ENCODE assay signal across 8 cellular contexts in the genomic region with DNA sequence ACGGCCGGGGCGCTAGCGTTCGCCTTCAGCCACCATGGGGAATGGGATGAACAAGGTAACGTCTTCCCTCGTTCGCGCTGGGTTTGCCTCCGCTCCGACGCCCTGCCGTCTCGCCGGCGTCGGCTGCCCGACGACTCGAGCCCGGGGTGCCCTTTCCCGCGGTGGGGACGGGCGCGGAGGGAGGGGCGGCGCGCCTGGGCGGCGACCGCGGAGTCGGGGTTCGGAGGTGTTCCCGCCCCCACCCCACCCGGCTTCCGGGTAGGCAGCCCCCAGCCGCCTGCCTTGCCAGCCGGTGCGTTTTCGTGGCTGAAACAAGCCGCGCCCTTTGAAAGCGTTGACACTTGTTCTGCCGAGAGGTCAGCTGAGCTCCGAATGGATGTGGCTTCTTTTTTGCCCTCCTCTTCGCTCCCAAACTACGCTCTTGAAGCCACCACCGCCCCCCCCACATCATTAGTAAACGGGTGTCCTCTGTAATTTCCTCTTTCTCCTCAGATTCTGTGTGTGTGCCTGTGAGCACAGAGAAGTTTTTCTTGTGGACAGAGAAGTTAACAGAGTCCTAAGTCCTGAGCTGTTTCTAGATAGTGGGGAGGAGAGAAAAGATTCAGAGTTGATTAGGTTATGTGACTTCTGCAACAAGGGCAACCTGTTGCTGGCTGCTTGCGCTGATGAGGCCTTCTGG. TPM values are rescaled to one million over a fixed set of nuclear protein-coding genes. Genes with fewer than 3 reads are reported as not detected.
DNase-seq lines count a peak whose midpoint lies in the region; ATAC-seq lines count a peak whose summit lies in the region.

No MANE protein-coding gene starts in this region.

- 22 to 30% methylated on average over 51 to 52 of the region's 52 CpGs for WGBS in esophagus, 2 donors

- peak overlapping the region; percentile 94 for H3K27ac Mint-ChIP-seq in activated CD4-positive, alpha-beta memory T cell treated with anti-CD3 and anti-CD28 coated beads, Interleukin-2, amount 10 ng/mL, durations not matched to agents 7 days and 5 days
- peak overlapping the region; percentile 89 to 93 for H3K27ac Mint-ChIP-seq in natural killer cell treated with Interleukin-12 subunit alpha and Interleukin-12 subunit beta and Interleukin-15 and Interleukin-18, amount 100 ng/mL, for 72 hours

- peak; percentile 89 for DNase-seq in activated CD4-positive, alpha-beta memory T cell treated with anti-CD3 and anti-CD28 coated beads, Interleukin-2, amount 10 ng/mL, durations not matched to agents 7 days and 5 days
- peak; percentile 85 for DNase-seq in natural killer cell treated with Interleukin-12 subunit alpha and Interleukin-12 subunit beta and Interleukin-15 and Interleukin-18, amount 100 ng/mL, for 72 hours (ENCODE audit: low spot score)
- DNase-seq in SKM-1 treated with dmso at 0.1 percent for 144 hours (lab: John Stamatoyannopoulos, UW; ENCODE audit: unreplicated experiment), result no peak

- peaks cover 0 to 4% of the 10 kb centered on the region in 2 donors for H3K9me3 ChIP-seq in esophagus (ENCODE audit: control insufficient read depth in 2 of 2, insufficient read depth in 1 of 2, low read depth in 1 of 2, low read length in 1 of 2)
- H3K9me3 ChIP-seq in stomach smooth muscle (ENCODE audit: control insufficient read depth in 2 of 2, low read length in 2 of 2), result no peaks in the 10 kb centered on the region

- peaks cover 19% of the 10 kb centered on the region for H3K36me3 Mint-ChIP-seq in activated CD4-positive, alpha-beta memory T cell treated with anti-CD3 and anti-CD28 coated beads, Interleukin-2, amount 10 ng/mL, durations not matched to agents 7 days and 5 days (ENCODE audit: low read depth)
- peaks cover 8% of the 10 kb centered on the region for H3K36me3 Mint-ChIP-seq in natural killer cell treated with Interleukin-12 subunit alpha and Interleukin-12 subunit beta and Interleukin-15 and Interleukin-18, amount 100 ng/mL, for 72 hours

- H3K9ac ChIP-seq in stomach smooth muscle (ENCODE audit: low read length in 2 of 2), result peak overlapping the region; percentile 79 to 96

- H3K4me1 Mint-ChIP-seq in activated CD4-positive, alpha-beta memory T cell treated with anti-CD3 and anti-CD28 coated beads, Interleukin-2, amount 10 ng/mL, durations not matched to agents 7 days and 5 days, result peaks cover 54% of the 10 kb centered on the region
- H3K4me1 Mint-ChIP-seq in natural killer cell treated with Interleukin-12 subunit alpha and Interleukin-12 subunit beta and Interleukin-15 and Interleukin-18, amount 100 ng/mL, for 72 hours (ENCODE audit: low read depth in 2 of 2), result peaks cover 56 to 58% of the 10 kb centered on the region in 2 donors

- H3K27me3 ChIP-seq in ACC112 (ENCODE audit: insufficient read depth, low read length) (no peaks in the 10 kb centered on the region), esophagus (ENCODE audit: control insufficient read depth in 1 of 2, insufficient read depth in 2 of 2, low read length in 2 of 2) (no peaks in the 10 kb centered on the region), stomach smooth muscle (ENCODE audit: control insufficient read depth in 1 of 2, insufficient read depth in 2 of 2, low read length in 2 of 2) (no peaks in the 10 kb centered on the region)

- H3K9me3 Mint-ChIP-seq in activated CD4-positive, alpha-beta memory T cell treated with anti-CD3 and anti-CD28 coated beads, Interleukin-2, amount 10 ng/mL, durations not matched to agents 7 days and 5 days, result no peaks in the 10 kb centered on the region
- no peaks in the 10 kb centered on the region for H3K9me3 Mint-ChIP-seq in natural killer cell treated with Interleukin-12 subunit alpha and Interleukin-12 subunit beta and Interleukin-15 and Interleukin-18, amount 100 ng/mL, for 72 hours

- H3K4me3 Mint-ChIP-seq in activated CD4-positive, alpha-beta memory T cell treated with anti-CD3 and anti-CD28 coated beads, Interleukin-2, amount 10 ng/mL, durations not matched to agents 7 days and 5 days, result peak overlapping the region; percentile 84
- H3K4me3 Mint-ChIP-seq in natural killer cell treated with Interleukin-12 subunit alpha and Interleukin-12 subunit beta and Interleukin-15 and Interleukin-18, amount 100 ng/mL, for 72 hours, result peak overlapping the region; percentile 94

- H3K4me1 ChIP-seq in ACC112 (ENCODE audit: control insufficient read depth, insufficient read depth, low read length, unreplicated experiment), result peaks cover 29% of the 10 kb centered on the region
- peaks cover 3 to 6% of the 10 kb centered on the region in 2 donors for H3K4me1 ChIP-seq in esophagus (ENCODE audit: control insufficient read depth in 2 of 2, insufficient read depth in 2 of 2, low read length in 1 of 2)
- H3K4me1 ChIP-seq in stomach smooth muscle (ENCODE audit: control insufficient read depth, insufficient read depth, low read length), result peaks cover 10% of the 10 kb centered on the region

- POLR2A ChIA-PET in activated CD4-positive, alpha-beta memory T cell treated with anti-CD3 and anti-CD28 coated beads, Interleukin-2, amount 10 ng/mL, durations not matched to agents 7 days and 5 days (lab: Charles Lee), result interaction anchor here (0.7 to 2.6 kb wide), 32 partner anchors 13 to 152 kb away, joined by 3 to 57 read pairs (median 4); partner anchors contain the start of gene IRF4

- H3K36me3 ChIP-seq in ACC112 (ENCODE audit: insufficient read depth, low read length) (no peaks in the 10 kb centered on the region), esophagus (ENCODE audit: control insufficient read depth in 2 of 2, insufficient read depth in 2 of 2, low read length in 1 of 2) (no peaks in the 10 kb centered on the region), stomach smooth muscle (ENCODE audit: control insufficient read depth in 2 of 2, insufficient read depth in 2 of 2, low read length in 2 of 2) (no peaks in the 10 kb centered on the region)

- peak overlapping the region; percentile 95 for H2AFZ ChIP-seq in ACC112 (ENCODE audit: low read length, unreplicated experiment)

- CTCF ChIA-PET in activated CD4-positive, alpha-beta memory T cell treated with anti-CD3 and anti-CD28 coated beads, Interleukin-2, amount 10 ng/mL, durations not matched to agents 7 days and 5 days (lab: Charles Lee), result interaction anchor here (0.7 to 1.7 kb wide), 9 partner anchors 20 to 104 kb away, joined by 3 to 16 read pairs (median 4); no protein-coding TSS in a partner anchor

- H3K4me3 ChIP-seq in ACC112 (ENCODE audit: low read depth, low read length) (peak overlapping the region; percentile 92), esophagus (ENCODE audit: low read depth in 1 of 2, low read length in 2 of 2) (peak overlapping the region; percentile 41 to 72), stomach smooth muscle (ENCODE audit: low read length in 2 of 2) (peak overlapping the region; percentile 84 to 88)

- H3K79me2 ChIP-seq in ACC112 (ENCODE audit: control insufficient read depth, insufficient read depth, low read length, unreplicated experiment), result peaks cover 45% of the 10 kb centered on the region

- peak; percentile 38 for ATAC-seq in GM19395 (IDR thresholded peaks at IDR 0.05; ENCODE audit: unreplicated experiment)
- peak; percentile 33 for ATAC-seq in HG03520 (IDR thresholded peaks at IDR 0.05; ENCODE audit: unreplicated experiment)
- peak; percentile 62 to 64 for ATAC-seq in natural killer cell treated with Interleukin-12 subunit alpha and Interleukin-12 subunit beta and Interleukin-15 and Interleukin-18, amount 100 ng/mL, for 72 hours

- H3K27ac ChIP-seq in ACC112 (ENCODE audit: low read depth, low read length) (peak overlapping the region; percentile 87), esophagus (ENCODE audit: low read depth in 2 of 2, low read length in 1 of 2) (peak overlapping the region; percentile 98 to 100), stomach smooth muscle (ENCODE audit: low read length) (peak overlapping the region; percentile 95)

- H3K27me3 Mint-ChIP-seq in activated CD4-positive, alpha-beta memory T cell treated with anti-CD3 and anti-CD28 coated beads, Interleukin-2, amount 10 ng/mL, durations not matched to agents 7 days and 5 days, result peaks cover 4% of the 10 kb centered on the region
- H3K27me3 Mint-ChIP-seq in natural killer cell treated with Interleukin-12 subunit alpha and Interleukin-12 subunit beta and Interleukin-15 and Interleukin-18, amount 100 ng/mL, for 72 hours, result no peaks in the 10 kb centered on the region

RNA-seq across cellular contexts. Expression of gene DUSP22, which starts 0.4 kb away (rescaled TPM):
- 10 to 100 TPM; 36.3 to 41.5 TPM for total RNA-seq in activated CD4-positive, alpha-beta memory T cell treated with anti-CD3 and anti-CD28 coated beads, Interleukin-2, amount 10 ng/mL, durations not matched to agents 7 days and 5 days
- polyA plus RNA-seq in esophagus, result 10 to 100 TPM; 37.4 to 55.3 TPM
- 10 to 100 TPM; 45.2 to 45.3 TPM for total RNA-seq in natural killer cell treated with Interleukin-12 subunit alpha and Interleukin-12 subunit beta and Interleukin-15 and Interleukin-18, amount 100 ng/mL, for 72 hours
